ENCODE assay signal across 15 cellular contexts in genomic region chr1:2452583-2453315, GRCh38. TPM values are rescaled to one million over a fixed set of nuclear protein-coding genes. Genes with fewer than 3 reads are reported as not detected.
DNase-seq lines count a peak whose midpoint lies in the region; FAIRE-seq and TF ChIP-seq lines count a peak whose summit lies in the region.
"Had no signal": no experiment of that assay in that cellular context is flagged by ENCODE, and none has a peak within 500 bp of the region (broad histone marks: within the 10 kb centered on the region; RNA-seq: fewer than 3 reads in every experiment).

No MANE protein-coding gene starts in this region.

- no peak overlapping the region for H3K27ac ChIP-seq in thyroid gland
- H3K27ac ChIP-seq: KMS-11 had no signal

- H3K4me3 ChIP-seq in thyroid gland (replicated peaks in 1 of 3): no peak overlapping the region

- WGBS in thyroid gland, 2 donors: 55 to 71% methylated on average over 9 to 19 of the region's 26 CpGs

- no peaks in the 10 kb centered on the region for H3K27me3 ChIP-seq in thyroid gland

- no peaks in the 10 kb centered on the region for H3K9me3 ChIP-seq in thyroid gland

- no peaks in the 10 kb centered on the region for H3K36me3 ChIP-seq in thyroid gland

- no peak for TF ChIP-seq CTCF in thyroid gland (IDR thresholded peaks at IDR 0.05)

- peak; percentile 21 for DNase-seq in EH (ENCODE audit: low read depth)
- DNase-seq in RPMI7951 (ENCODE audit: low read depth): peak; percentile 51
- DNase-seq in frontal cortex (ENCODE audit: low spot score in 2 of 2): peak; percentile 73 to 85
- peak; percentile 66 to 98 (median 75) for DNase-seq in posterior cingulate gyrus
- no peak for DNase-seq in thyroid gland
- DNase-seq in epidermal melanocyte (ENCODE audit: insufficient read length, low spot score): no peak
- no peak for DNase-seq in middle frontal gyrus (ENCODE audit: extremely low spot score, low spot score)
- DNase-seq in T1000 (lab: John Stamatoyannopoulos, UW): no peak
- DNase-seq: activated CD4-positive, alpha-beta memory T cell treated with anti-CD3 and anti-CD28 coated beads for 36 hours; CD8-positive, alpha-beta memory T cell; NCI-H2029; OCI-M1; stimulated activated CD4-positive, alpha-beta T cell treated with anti-CD3 and anti-CD28 coated beads, Interleukin-4, amount 100 ng/mL, for 24 hours; stimulated activated naive CD4-positive, alpha-beta T cell had no signal

- peaks cover 0 to 8% of the 10 kb centered on the region in 2 donors for H3K4me1 ChIP-seq in thyroid gland

- TF ChIP-seq POLR2A in thyroid gland (IDR thresholded peaks at IDR 0.05): no peak

- no peak for FAIRE-seq in frontal cortex (lab: Jason Lieb, UNC)

- intact Hi-C loops in posterior cingulate gyrus (cut with DNase I): no loop called here
- intact Hi-C loops in thyroid gland (cut with DNase I): no loop called here

RNA-seq across cellular contexts. Expression of gene PLCH2, which starts 23.3 kb away (rescaled TPM):
- total RNA-seq in RPMI7951 (2014; rRNA removed; shearing (Covaris generic)): 0.12 and 0.29 TPM in 2 replicates
- 9.0 TPM for total RNA-seq in frontal cortex
- 1 to 10 TPM in 2 of 4 donors, under 1 TPM in 2; 0.29 to 2.2 (median 0.76) TPM for total RNA-seq in thyroid gland

RNA-seq across cellular contexts. Expression of gene PEX10, which starts 40.4 kb away (rescaled TPM):
- 23.3 and 27.9 TPM in 2 replicates for total RNA-seq in RPMI7951 (2014; rRNA removed; shearing (Covaris generic))
- 20.0 TPM for total RNA-seq in frontal cortex
- total RNA-seq in thyroid gland: 10 to 100 TPM; 25.0 to 35.2 (median 33.5) TPM

Comparison
In these comparisons a context has a peak if more than half of its experiments do, and no peak if none do; other contexts are left out.
1. DNase-seq: peak in EH (single experiment), RPMI7951 (single experiment), frontal cortex (2 of 2) and posterior cingulate gyrus (10 of 10); none in thyroid gland (0 of 2), epidermal melanocyte (single experiment), middle frontal gyrus (single experiment) and T1000 (single experiment).